13 cellular contexts compared by ENCODE assay signal in the genomic region with DNA sequence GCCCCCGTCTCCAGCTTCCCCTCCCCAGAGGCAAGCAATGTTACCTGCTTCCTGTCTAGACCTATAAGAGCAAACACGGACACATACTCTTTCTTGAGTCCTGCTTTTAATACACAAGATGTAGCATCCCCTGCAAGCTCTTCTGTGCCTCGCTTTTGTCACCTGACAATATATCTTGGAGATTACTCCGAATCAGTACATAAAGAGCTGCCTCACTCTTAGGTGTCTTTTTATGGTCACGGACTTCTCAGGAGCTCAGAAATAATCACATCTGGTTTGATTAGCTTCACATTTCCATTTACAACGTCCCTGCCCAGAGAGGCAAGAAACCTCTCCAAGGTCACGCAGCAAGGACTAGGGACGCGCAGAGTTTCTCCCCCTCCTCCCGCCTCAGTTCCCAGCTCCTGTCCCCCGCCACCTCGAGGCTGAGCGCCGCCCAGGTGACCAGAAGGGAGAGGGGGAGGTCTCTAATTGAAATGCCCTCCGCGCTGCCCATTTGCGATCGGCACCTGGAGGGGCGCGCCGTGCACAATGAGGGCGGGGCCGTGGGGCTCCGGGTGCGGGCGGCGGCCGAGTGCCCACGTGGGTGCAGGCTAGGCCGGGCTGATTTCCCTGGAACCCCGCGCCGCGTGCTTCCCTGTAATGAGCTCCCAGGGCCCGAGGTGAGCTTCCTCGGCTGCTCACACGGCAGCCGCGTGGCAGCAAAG. TPM values are rescaled to one million over a fixed set of nuclear protein-coding genes. Genes with fewer than 3 reads are reported as not detected.
DNase-seq lines count a peak whose midpoint lies in the region; ATAC-seq and TF ChIP-seq lines count a peak whose summit lies in the region.
"Had no signal": no experiment of that assay in that cellular context is flagged by ENCODE, and none has a peak within 500 bp of the region (broad histone marks: within the 10 kb centered on the region; RNA-seq: fewer than 3 reads in every experiment).

No MANE protein-coding gene starts in this region.

- no peak for TF ChIP-seq POLR2A in transverse colon (IDR thresholded peaks at IDR 0.05)

- H3K27me3 ChIP-seq in left lung: peaks cover 21 to 89% of the 10 kb centered on the region in 2 donors
- peaks cover 66% of the 10 kb centered on the region for H3K27me3 ChIP-seq in transverse colon

- no peak for DNase-seq in natural killer cell
- DNase-seq in natural killer cell treated with Interleukin-12 subunit alpha and Interleukin-12 subunit beta and Interleukin-15 and Interleukin-18, amount 100 ng/mL, for 72 hours (ENCODE audit: low spot score): no peak
- peak in 1 of 2 donors; percentile 75 for DNase-seq in left lung
- peak; percentile 13 for DNase-seq in transverse colon
- DNase-seq: AML-193; spleen; stimulated activated naive CD4-positive, alpha-beta T cell treated with Interleukin-2 at 50 U/mL for 16 hours; T-helper 2 cell had no signal

- H3K27ac Mint-ChIP-seq in natural killer cell: peak overlapping the region in 1 of 2 donors; percentile 29
- no peak overlapping the region for H3K27ac Mint-ChIP-seq in natural killer cell treated with Interleukin-12 subunit alpha and Interleukin-12 subunit beta and Interleukin-15 and Interleukin-18, amount 100 ng/mL, for 72 hours
- no peak overlapping the region for H3K27ac Mint-ChIP-seq in activated naive CD8-positive, alpha-beta T cell

- no peaks in the 10 kb centered on the region for H3K9me3 ChIP-seq in left lung
- no peaks in the 10 kb centered on the region for H3K9me3 ChIP-seq in transverse colon
- H3K9me3 ChIP-seq: spleen had no signal

- in situ Hi-C loops in transverse colon (cut with MboI; ENCODE audit: low pct_ligation_motif_present in 1 of 4, low pct_unique_long_range_greater_than_20kb in 1 of 4, low sequenced_read_pairs in 3 of 4): loop anchor here in 1 of 4 donors (25.0 kb wide), 1 partner anchor 218 kb away; a partner anchor contains a TSS

- H3K36me3 Mint-ChIP-seq in natural killer cell: no peaks in the 10 kb centered on the region
- H3K36me3 Mint-ChIP-seq in natural killer cell treated with Interleukin-12 subunit alpha and Interleukin-12 subunit beta and Interleukin-15 and Interleukin-18, amount 100 ng/mL, for 72 hours: no peaks in the 10 kb centered on the region
- H3K36me3 Mint-ChIP-seq in activated naive CD8-positive, alpha-beta T cell: peaks cover 3% of the 10 kb centered on the region

- intact Hi-C loops in natural killer cell (cut with micrococcal nuclease) (no loop called here), left lung (cut with DNase I) (no loop called here), transverse colon (cut with DNase I; ENCODE audit: low total_unique reads) (no loop called here)

- ATAC-seq in natural killer cell (peak in 2 of 3 donors; percentile 36 to 41), left lung (peak; percentile 59), HG02970 (IDR thresholded peaks at IDR 0.05; ENCODE audit: low FRiP score, unreplicated experiment) (no peak), GM19452 (IDR thresholded peaks at IDR 0.05; ENCODE audit: unreplicated experiment) (no peak), GM18907 (IDR thresholded peaks at IDR 0.05; ENCODE audit: unreplicated experiment) (no peak)
- ATAC-seq in natural killer cell treated with Interleukin-12 subunit alpha and Interleukin-12 subunit beta and Interleukin-15 and Interleukin-18, amount 100 ng/mL, for 72 hours: no peak

- 2 to 10% methylated on average over 8 to 30 of the region's 39 CpGs for WGBS in transverse colon (ENCODE audit: low coverage in 1 of 2), 2 donors

- no peak overlapping the region for H3K27ac ChIP-seq in left lung
- H3K27ac ChIP-seq in transverse colon: no peak overlapping the region
- H3K27ac ChIP-seq: spleen had no signal

- no peak overlapping the region for H3K4me3 ChIP-seq in left lung
- H3K4me3 ChIP-seq in transverse colon: no peak overlapping the region

- H3K27me3 Mint-ChIP-seq in natural killer cell (ENCODE audit: low read depth in 2 of 2): peaks cover 43 to 49% of the 10 kb centered on the region in 2 donors
- peaks cover 26 to 34% of the 10 kb centered on the region in 2 donors for H3K27me3 Mint-ChIP-seq in natural killer cell treated with Interleukin-12 subunit alpha and Interleukin-12 subunit beta and Interleukin-15 and Interleukin-18, amount 100 ng/mL, for 72 hours
- peaks cover 34% of the 10 kb centered on the region for H3K27me3 Mint-ChIP-seq in activated naive CD8-positive, alpha-beta T cell

- H3K36me3 ChIP-seq in left lung (no peaks in the 10 kb centered on the region), transverse colon (no peaks in the 10 kb centered on the region)
- H3K36me3 ChIP-seq: spleen had no signal

- H3K4me3 Mint-ChIP-seq in natural killer cell: no peak overlapping the region
- no peak overlapping the region for H3K4me3 Mint-ChIP-seq in natural killer cell treated with Interleukin-12 subunit alpha and Interleukin-12 subunit beta and Interleukin-15 and Interleukin-18, amount 100 ng/mL, for 72 hours
- peak overlapping the region; percentile 40 for H3K4me3 Mint-ChIP-seq in activated naive CD8-positive, alpha-beta T cell

- TF ChIP-seq CTCF in natural killer cell (IDR thresholded peaks at IDR 0.05): no peak
- no peak for TF ChIP-seq CTCF in left lung (IDR thresholded peaks at IDR 0.05)
- no peak for TF ChIP-seq CTCF in transverse colon (IDR thresholded peaks at IDR 0.05)

- H3K4me1 ChIP-seq in left lung: peaks cover 0 to 8% of the 10 kb centered on the region in 2 donors
- peaks cover 0 to 10% (median 4%) of the 10 kb centered on the region in 4 donors for H3K4me1 ChIP-seq in transverse colon

- H3K4me1 Mint-ChIP-seq in natural killer cell: peaks cover 10 to 12% of the 10 kb centered on the region in 2 donors
- peaks cover 0 to 13% of the 10 kb centered on the region in 2 donors for H3K4me1 Mint-ChIP-seq in natural killer cell treated with Interleukin-12 subunit alpha and Interleukin-12 subunit beta and Interleukin-15 and Interleukin-18, amount 100 ng/mL, for 72 hours (ENCODE audit: low read depth in 2 of 2)
- H3K4me1 Mint-ChIP-seq in activated naive CD8-positive, alpha-beta T cell (ENCODE audit: low read depth): peaks cover 13% of the 10 kb centered on the region

- H3K9me3 Mint-ChIP-seq in natural killer cell: no peaks in the 10 kb centered on the region
- no peaks in the 10 kb centered on the region for H3K9me3 Mint-ChIP-seq in natural killer cell treated with Interleukin-12 subunit alpha and Interleukin-12 subunit beta and Interleukin-15 and Interleukin-18, amount 100 ng/mL, for 72 hours
- no peaks in the 10 kb centered on the region for H3K9me3 Mint-ChIP-seq in activated naive CD8-positive, alpha-beta T cell (ENCODE audit: low read depth)

- no peak for TF ChIP-seq EP300 in transverse colon (IDR thresholded peaks at IDR 0.05; ENCODE audit: low read depth)

RNA-seq across cellular contexts. Expression of a gene that starts 13.8 kb away (rescaled TPM):
- total RNA-seq in natural killer cell: 1 to 10 TPM in 1 of 3 donors, under 1 TPM in 2; 0.33 to 1.4 (median 0.97) TPM
- total RNA-seq in natural killer cell treated with Interleukin-12 subunit alpha and Interleukin-12 subunit beta and Interleukin-15 and Interleukin-18, amount 100 ng/mL, for 72 hours: not detected
- under 1 TPM in 1 of 2 donors, not detected in 1; 0.09 TPM for total RNA-seq in left lung
- total RNA-seq in transverse colon: under 1 TPM in 1 of 4 donors, not detected in 3; 0.14 TPM
- total RNA-seq: NCI-H460 had no signal

RNA-seq across cellular contexts. Expression of a gene that starts 23.3 kb away (rescaled TPM):
- 1 to 10 TPM; 3.0 to 5.8 (median 3.4) TPM for total RNA-seq in natural killer cell
- 1 to 10 TPM; 3.2 to 5.0 TPM for total RNA-seq in natural killer cell treated with Interleukin-12 subunit alpha and Interleukin-12 subunit beta and Interleukin-15 and Interleukin-18, amount 100 ng/mL, for 72 hours
- 1 to 10 TPM; 1.1 to 1.3 TPM for total RNA-seq in left lung
- 10 to 100 TPM in 1 of 4 donors, 1 to 10 TPM in 2, not detected in 1; 1.2 to 15.3 (median 1.6) TPM for total RNA-seq in transverse colon

Comparison
In these comparisons a context has a peak if more than half of its experiments do, and no peak if none do; other contexts are left out.
1. ATAC-seq: peak in natural killer cell (2 of 3) and left lung (single experiment); none in natural killer cell treated with Interleukin-12 subunit alpha and Interleukin-12 subunit beta and Interleukin-15 and Interleukin-18, amount 100 ng/mL, for 72 hours (0 of 2), HG02970 (single experiment), GM19452 (single experiment) and GM18907 (single experiment).